ENCODE assay signal across 2 cellular contexts in the genomic region with DNA sequence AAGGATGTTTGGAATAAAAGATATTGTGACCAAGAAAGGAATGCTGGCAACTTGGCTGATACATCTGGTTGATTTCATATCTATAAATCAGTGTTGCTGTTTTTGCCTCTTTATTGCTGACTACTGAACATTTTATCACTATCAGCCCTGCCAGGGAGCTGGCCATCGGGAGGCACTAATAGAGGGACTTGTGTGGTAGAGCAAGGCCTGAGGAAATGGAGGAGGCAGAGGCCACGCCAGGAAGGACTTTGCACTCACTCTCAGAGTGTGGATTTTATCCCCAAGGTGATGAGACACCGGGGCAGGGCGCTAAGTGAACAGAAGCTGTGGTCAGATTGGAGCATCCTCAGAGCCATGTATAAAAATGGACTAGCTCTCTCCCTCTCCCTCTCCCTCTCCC.
TF ChIP-seq lines count a peak whose summit lies in the region.

No MANE protein-coding gene starts in this region.

TF ChIP-seq in A549, 52 proteins besides CTCF, POLR2A, EP300 and RAD21 (continued from another document):
- TF ChIP-seq ELK1 (IDR thresholded peaks at IDR 0.05; ENCODE audit: low read depth, low read length), result no peak

TF ChIP-seq in HEK293, 187 proteins besides CTCF, POLR2A, EP300 and RAD21 (continued from another document):
- TF ChIP-seq, protein P1, sequence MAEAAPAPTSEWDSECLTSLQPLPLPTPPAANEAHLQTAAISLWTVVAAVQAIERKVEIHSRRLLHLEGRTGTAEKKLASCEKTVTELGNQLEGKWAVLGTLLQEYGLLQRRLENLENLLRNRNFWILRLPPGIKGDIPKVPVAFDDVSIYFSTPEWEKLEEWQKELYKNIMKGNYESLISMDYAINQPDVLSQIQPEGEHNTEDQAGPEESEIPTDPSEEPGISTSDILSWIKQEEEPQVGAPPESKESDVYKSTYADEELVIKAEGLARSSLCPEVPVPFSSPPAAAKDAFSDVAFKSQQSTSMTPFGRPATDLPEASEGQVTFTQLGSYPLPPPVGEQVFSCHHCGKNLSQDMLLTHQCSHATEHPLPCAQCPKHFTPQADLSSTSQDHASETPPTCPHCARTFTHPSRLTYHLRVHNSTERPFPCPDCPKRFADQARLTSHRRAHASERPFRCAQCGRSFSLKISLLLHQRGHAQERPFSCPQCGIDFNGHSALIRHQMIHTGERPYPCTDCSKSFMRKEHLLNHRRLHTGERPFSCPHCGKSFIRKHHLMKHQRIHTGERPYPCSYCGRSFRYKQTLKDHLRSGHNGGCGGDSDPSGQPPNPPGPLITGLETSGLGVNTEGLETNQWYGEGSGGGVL (tag by site-specific recombination; IDR thresholded peaks at IDR 0.05), result 0 out of 2 replicates have a peak, but pooled peaks have one; percentile 30
